In genomic region chr17:81977211-81978091, GRCh38 we compare ENCODE assay signal across 8 cellular contexts. TPM values are rescaled to one million over a fixed set of nuclear protein-coding genes. Genes with fewer than 3 reads are reported as not detected.
A peak's percentile ranks its signal among the peaks of the same experiment; 100 is the strongest.
DNase-seq lines count a peak whose midpoint lies in the region; ATAC-seq lines count a peak whose summit lies in the region.

Gene ASPSCR1, plus strand, starts transcription at chr17:81977629. Its CDS starts 18 bp downstream, at chr17:81977647.

- no peaks in the 10 kb centered on the region for H3K9me3 Mint-ChIP-seq in activated T-helper 17 cell treated with anti-CD3 and anti-CD28 coated beads, Interleukin-2, amount 50 U/mL, for 72 hours
- H3K9me3 Mint-ChIP-seq in natural killer cell treated with Interleukin-12 subunit alpha and Interleukin-12 subunit beta and Interleukin-15 and Interleukin-18, amount 100 ng/mL, for 72 hours: no peaks in the 10 kb centered on the region

- peak within 1 kb of the TSS; percentile 94 for H3K27ac Mint-ChIP-seq in activated T-helper 17 cell treated with anti-CD3 and anti-CD28 coated beads, Interleukin-2, amount 50 U/mL, for 72 hours
- peak within 1 kb of the TSS; percentile 86 to 94 for H3K27ac Mint-ChIP-seq in natural killer cell treated with Interleukin-12 subunit alpha and Interleukin-12 subunit beta and Interleukin-15 and Interleukin-18, amount 100 ng/mL, for 72 hours

- peak; percentile 64 for ATAC-seq in GM21717 (IDR thresholded peaks at IDR 0.05; ENCODE audit: unreplicated experiment)
- ATAC-seq in activated T-helper 17 cell treated with anti-CD3 and anti-CD28 coated beads, Interleukin-2, amount 50 U/mL, for 72 hours (replicated peaks): peak; percentile 85
- ATAC-seq in natural killer cell treated with Interleukin-12 subunit alpha and Interleukin-12 subunit beta and Interleukin-15 and Interleukin-18, amount 100 ng/mL, for 72 hours: peak; percentile 97

- peaks cover 11% of the 10 kb centered on the region for H3K4me1 Mint-ChIP-seq in activated T-helper 17 cell treated with anti-CD3 and anti-CD28 coated beads, Interleukin-2, amount 50 U/mL, for 72 hours
- H3K4me1 Mint-ChIP-seq in natural killer cell treated with Interleukin-12 subunit alpha and Interleukin-12 subunit beta and Interleukin-15 and Interleukin-18, amount 100 ng/mL, for 72 hours (ENCODE audit: low read depth in 2 of 2): peaks cover 13 to 31% of the 10 kb centered on the region in 2 donors

- no peaks in the 10 kb centered on the region for H3K27me3 Mint-ChIP-seq in activated T-helper 17 cell treated with anti-CD3 and anti-CD28 coated beads, Interleukin-2, amount 50 U/mL, for 72 hours
- H3K27me3 Mint-ChIP-seq in natural killer cell treated with Interleukin-12 subunit alpha and Interleukin-12 subunit beta and Interleukin-15 and Interleukin-18, amount 100 ng/mL, for 72 hours: peaks cover 5 to 7% of the 10 kb centered on the region in 2 donors

- H3K4me3 Mint-ChIP-seq in activated T-helper 17 cell treated with anti-CD3 and anti-CD28 coated beads, Interleukin-2, amount 50 U/mL, for 72 hours: peak within 1 kb of the TSS; percentile 89
- H3K4me3 Mint-ChIP-seq in natural killer cell treated with Interleukin-12 subunit alpha and Interleukin-12 subunit beta and Interleukin-15 and Interleukin-18, amount 100 ng/mL, for 72 hours: peak within 1 kb of the TSS; percentile 94

- DNase-seq in DMS79 (lab: John Stamatoyannopoulos, UW) (peak; percentile 30), KBM-7 (peak; percentile 84), RPMI8226 (peak; percentile 91), fibroblast of peridontal ligament (ENCODE audit: extremely low read depth) (peak; percentile 85)
- peak; percentile 91 for DNase-seq in natural killer cell treated with Interleukin-12 subunit alpha and Interleukin-12 subunit beta and Interleukin-15 and Interleukin-18, amount 100 ng/mL, for 72 hours (ENCODE audit: low spot score)
- peak; percentile 80 to 96 (median 86) for DNase-seq in stimulated activated naive CD4-positive, alpha-beta T cell (lab: John Stamatoyannopoulos, UW)

- H3K36me3 Mint-ChIP-seq in activated T-helper 17 cell treated with anti-CD3 and anti-CD28 coated beads, Interleukin-2, amount 50 U/mL, for 72 hours (ENCODE audit: low read depth): peaks cover 8% of the 10 kb centered on the region
- H3K36me3 Mint-ChIP-seq in natural killer cell treated with Interleukin-12 subunit alpha and Interleukin-12 subunit beta and Interleukin-15 and Interleukin-18, amount 100 ng/mL, for 72 hours: no peaks in the 10 kb centered on the region

- in situ Hi-C loops in KBM-7 (cut with MboI; ENCODE audit: low pct_unique_long_range_greater_than_20kb, low sequenced_read_pairs): no loop called here

RNA-seq across cellular contexts. Expression of gene ASPSCR1, which starts in this region (rescaled TPM):
- 10 to 100 TPM; 22.3 to 30.3 TPM for total RNA-seq in activated T-helper 17 cell treated with anti-CD3 and anti-CD28 coated beads, Interleukin-2, amount 50 U/mL, for 72 hours
- total RNA-seq in natural killer cell treated with Interleukin-12 subunit alpha and Interleukin-12 subunit beta and Interleukin-15 and Interleukin-18, amount 100 ng/mL, for 72 hours: 10 to 100 TPM; 21.6 to 46.8 TPM

Comparison
In these comparisons a context has a peak if more than half of its experiments do, and no peak if none do; other contexts are left out.
1. Peak in every context shown above with its lines: DNase-seq and ATAC-seq.
2. DNase-seq: peak in every context shown above with its lines; median percentile 91 in RPMI8226; 91 in natural killer cell treated with Interleukin-12 subunit alpha and Interleukin-12 subunit beta and Interleukin-15 and Interleukin-18, amount 100 ng/mL, for 72 hours; 86 in stimulated activated naive CD4-positive, alpha-beta T cell; 85 in fibroblast of peridontal ligament; 84 in KBM-7; 30 in DMS79.